17 cellular contexts compared by ENCODE assay signal in the genomic region with DNA sequence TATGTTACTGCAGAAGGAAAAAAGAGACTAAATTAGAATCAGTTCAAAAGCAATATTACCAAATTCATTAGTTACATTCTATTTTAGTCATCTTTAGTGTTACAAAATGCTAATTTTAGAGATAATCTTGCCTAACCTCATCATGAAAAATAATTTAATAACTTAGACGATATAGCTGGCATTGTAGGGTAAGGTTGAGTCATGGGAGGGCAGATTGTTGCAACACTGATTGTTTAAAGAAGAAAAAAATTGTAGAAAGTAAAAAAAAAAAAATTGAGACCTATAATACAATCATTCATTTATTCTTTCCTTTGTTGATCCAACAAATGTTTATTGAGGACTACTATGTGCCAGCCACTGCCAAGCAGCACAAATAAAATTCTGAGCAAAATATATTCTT.
A peak's percentile ranks its signal among the peaks of the same experiment; 100 is the strongest.
DNase-seq lines count a peak whose midpoint lies in the region; ATAC-seq and TF ChIP-seq lines count a peak whose summit lies in the region.
"Had no signal": no experiment of that assay in that cellular context is flagged by ENCODE, and none has a peak within 500 bp of the region (broad histone marks: within the 10 kb centered on the region; RNA-seq: fewer than 3 reads in every experiment).

No MANE protein-coding gene starts in this region.

- DNase-seq in PC-3, result peak; percentile 4
- DNase-seq in epithelial cell of esophagus (ENCODE audit: low read depth), result peak; percentile 7
- peak; percentile 21 for DNase-seq in putamen (ENCODE audit: low spot score)
- no peak for DNase-seq in SIG-M5 treated with dmso at 0.1 percent for 504 hours (lab: John Stamatoyannopoulos, UW; ENCODE audit: unreplicated experiment)
- DNase-seq in inferior parietal cortex (ENCODE audit: extremely low spot score), result no peak
- DNase-seq in Kasumi-1 (lab: John Stamatoyannopoulos, UW), result no peak
- DNase-seq: 8988T; BE2C; C1 segment of cervical spinal cord; CD4-positive, CD25-positive, alpha-beta regulatory T cell; CD8-positive, alpha-beta memory T cell; HFFc6 had no signal

- ATAC-seq in PC-3 (no peak), HG03045 (IDR thresholded peaks at IDR 0.05; ENCODE audit: unreplicated experiment) (no peak)
- ATAC-seq: GM23338, HCT116, HepG2 had no signal

- H3K27me3 ChIP-seq in ACC112 (ENCODE audit: insufficient read depth, low read length), result no peaks in the 10 kb centered on the region
- no peaks in the 10 kb centered on the region for H3K27me3 ChIP-seq in PC-3 (ENCODE audit: low read length)
- H3K27me3 ChIP-seq: BE2C had no signal

- TF ChIP-seq CTCF in PC-3 (conservative IDR thresholded peaks at IDR 0.05; ENCODE audit: low read depth, low read length) (no peak), epithelial cell of esophagus (IDR thresholded peaks at IDR 0.05; ENCODE audit: insufficient read depth, low read depth, low read length, missing control alignments) (no peak)

- intact Hi-C loops in PC-3 (cut with micrococcal nuclease), result no loop called here

- H3K36me3 ChIP-seq in ACC112 (ENCODE audit: insufficient read depth, low read length) (no peaks in the 10 kb centered on the region), PC-3 (ENCODE audit: low read depth, low read length) (no peaks in the 10 kb centered on the region)
- H3K36me3 ChIP-seq: BE2C had no signal

- no TSS peak for BruUV-seq in PC-3 (replicated peaks; lab: Mats Ljungman, UMichigan)

- CTCF ChIA-PET in PC-3 (lab: Charles Lee), result no interaction called here

- H3K4me2 ChIP-seq in PC-3 (ENCODE audit: low read length), result no peak overlapping the region
- H3K4me2 ChIP-seq: GM23338 had no signal

- no peaks in the 10 kb centered on the region for H3K9me2 ChIP-seq in PC-3 (replicated peaks; ENCODE audit: low read length)

- H3K27ac ChIP-seq in ACC112 (ENCODE audit: low read depth, low read length), result peak overlapping the region; percentile 93
- no peak overlapping the region for H3K27ac ChIP-seq in PC-3 (ENCODE audit: low read length)

- H3K4me3 ChIP-seq in ACC112 (ENCODE audit: low read depth, low read length) (no peak overlapping the region), PC-3 (ENCODE audit: low read length) (no peak overlapping the region), epithelial cell of esophagus (ENCODE audit: low read length) (no peak overlapping the region)
- H3K4me3 ChIP-seq: GM23338 had no signal

- no peaks in the 10 kb centered on the region for H3K9me3 ChIP-seq in PC-3 (ENCODE audit: low read length)
- H3K9me3 ChIP-seq: BE2C had no signal

- H3K79me2 ChIP-seq in ACC112 (ENCODE audit: control insufficient read depth, insufficient read depth, low read length, unreplicated experiment) (no peaks in the 10 kb centered on the region), PC-3 (ENCODE audit: low read length) (no peaks in the 10 kb centered on the region)

- H4K20me1 ChIP-seq in PC-3 (ENCODE audit: low read length), result no peaks in the 10 kb centered on the region

- H3F3A ChIP-seq in PC-3 (ENCODE audit: low read length, unreplicated experiment), result no peaks in the 10 kb centered on the region

- H3K4me1 ChIP-seq in ACC112 (ENCODE audit: control insufficient read depth, insufficient read depth, low read length, unreplicated experiment) (peaks cover 38% of the 10 kb centered on the region), PC-3 (ENCODE audit: insufficient read depth, low read length) (peaks cover 15% of the 10 kb centered on the region)
- H3K4me1 ChIP-seq: BE2C had no signal

- no peak overlapping the region for H3K9ac ChIP-seq in PC-3 (ENCODE audit: low read length)

- POLR2A ChIA-PET in PC-3 (lab: Charles Lee; ENCODE audit: unreplicated experiment), result interaction anchor here (0.5 kb wide), 1 partner anchor 1297 kb away, joined by 4 read pairs; no protein-coding TSS in a partner anchor

- H2AFZ ChIP-seq in ACC112 (ENCODE audit: low read length, unreplicated experiment) (peak overlapping the region; percentile 2), PC-3 (ENCODE audit: low read length) (no peak overlapping the region)

Comparison
In these comparisons a context has a peak if more than half of its experiments do, and no peak if none do; other contexts are left out.
1. DNase-seq: peak in PC-3 (single experiment), epithelial cell of esophagus (single experiment) and putamen (single experiment); none in SIG-M5 treated with dmso at 0.1 percent for 504 hours (single experiment), inferior parietal cortex (single experiment) and Kasumi-1 (0 of 2).